24 cellular contexts compared by ENCODE assay signal in genomic region chr18:50724631-50725235, GRCh38.
"Had no signal": no experiment of that assay in that cellular context is flagged by ENCODE, and none has a peak within 500 bp of the region (broad histone marks: within the 10 kb centered on the region; RNA-seq: fewer than 3 reads in every experiment).

No MANE protein-coding gene starts in this region.

- ATAC-seq: activated CD4-positive, CD25-positive, alpha-beta regulatory T cell treated with anti-CD3 and anti-CD28 coated beads, Interleukin-2, amount 50 U/mL, for 24 hours; foreskin keratinocyte; right lobe of liver; stimulated activated naive CD8-positive, alpha-beta T cell treated with anti-CD3 and anti-CD28 coated beads, Interleukin-15, Interleukin-2, amounts not matched to agents 100 U/mL and 50 U/mL, for 24 hours; T-helper 17 cell had no signal

- H3K27ac ChIP-seq: brain microvascular endothelial cell, esophagus muscularis mucosa, foreskin keratinocyte, right lobe of liver, vagina, WERI-Rb-1 had no signal

- H3K27me3 ChIP-seq: brain microvascular endothelial cell, esophagus muscularis mucosa, foreskin keratinocyte, right lobe of liver, vagina had no signal

- H3K4me3 ChIP-seq: esophagus muscularis mucosa, right lobe of liver, vagina had no signal

- DNase-seq: activated CD4-positive, alpha-beta memory T cell treated with anti-CD3 and anti-CD28 coated beads for 36 hours; activated CD4-positive, alpha-beta T cell treated with anti-CD3 and anti-CD28 coated beads for 48 hours; activated CD8-positive, alpha-beta memory T cell treated with anti-CD3 and anti-CD28 coated beads, Interleukin-2, amount 50 U/mL, for 4 hours; activated effector memory CD4-positive, alpha-beta T cell treated with anti-CD3 and anti-CD28 coated beads, Interleukin-2, amount 50 U/mL, for 16 hours; activated naive CD4-positive, alpha-beta T cell treated with anti-CD3 and anti-CD28 coated beads, Interleukin-2, amount 10 ng/mL, durations not matched to agents 7 days and 5 days; activated naive CD8-positive, alpha-beta T cell treated with anti-CD3 and anti-CD28 coated beads, Interleukin-2, amount 10 ng/mL, durations not matched to agents 7 days and 5 days; activated T-cell treated with anti-CD3 and anti-CD28 coated beads, Interleukin-2, amount 50 U/mL, for 1 hour; amniotic stem cell; brain microvascular endothelial cell; central memory CD4-positive, alpha-beta T cell; effector CD4-positive, alpha-beta T cell; foreskin keratinocyte; kidney glomerular epithelial cell; mammary epithelial cell; occipital lobe; right lobe of liver; stimulated activated CD4-positive, alpha-beta T cell treated with anti-CD3 and anti-CD28 coated beads, Interleukin-2, amount 100 ng/mL, for 48 hours; stimulated activated naive CD8-positive, alpha-beta T cell treated with anti-CD3 and anti-CD28 coated beads, Interleukin-15, Interleukin-2, amounts not matched to agents 100 U/mL and 50 U/mL, for 24 hours; T-helper 17 cell; T1000; WERI-Rb-1 had no signal

- H3K4me1 ChIP-seq: foreskin keratinocyte, right lobe of liver, vagina had no signal

- H3K9me3 ChIP-seq: esophagus muscularis mucosa, right lobe of liver, vagina had no signal

- H3K36me3 ChIP-seq: brain microvascular endothelial cell, right lobe of liver, vagina had no signal
